ENCODE assay signal across 9 cellular contexts in genomic region chr17:7045492-7046126, GRCh38. TPM values are rescaled to one million over a fixed set of nuclear protein-coding genes. Genes with fewer than 3 reads are reported as not detected.
DNase-seq lines count a peak whose midpoint lies in the region; ATAC-seq and TF ChIP-seq lines count a peak whose summit lies in the region.
"Had no signal": no experiment of that assay in that cellular context is flagged by ENCODE, and none has a peak within 500 bp of the region (broad histone marks: within the 10 kb centered on the region; RNA-seq: fewer than 3 reads in every experiment).

No MANE protein-coding gene starts in this region.

- WGBS in GM23248 (ENCODE audit: low coverage in 1 of 2, low lambda C conversion rate in 2 of 2, missing lambda C conversion rate in 2 of 2), 2 experiments, result 28 to 37% methylated on average over 5 of the region's 5 CpGs

- CTCF ChIA-PET in BJ (lab: Yijun Ruan, JAX), result interaction anchor here (0.6 to 5.0 kb wide), 40 partner anchors 9 to 664 kb away, joined by 3 to 55 read pairs (median 5); partner anchors contain the start of genes ACADVL, CLEC10A, DLG4 and RNASEK

- H3K9ac ChIP-seq in GM23248, result no peak overlapping the region

- H3K36me3 ChIP-seq in BJ (ENCODE audit: control insufficient read depth, insufficient read depth, low read length) (no peaks in the 10 kb centered on the region), GM23248 (ENCODE audit: low read depth) (no peaks in the 10 kb centered on the region), osteoblast (ENCODE audit: insufficient read depth, low read length) (no peaks in the 10 kb centered on the region)

- in situ Hi-C loops in GM23248 (cut with MboI), result no loop called here

- H3K4me2 ChIP-seq in GM23248 (ENCODE audit: unreplicated experiment) (peak overlapping the region; percentile 56), osteoblast (ENCODE audit: insufficient read depth, low read length) (peak overlapping the region; percentile 3)

- no peaks in the 10 kb centered on the region for H3K9me2 ChIP-seq in GM23248 (ENCODE audit: insufficient read depth)

- H3K4me3 Mint-ChIP-seq in activated T-helper 2 cell treated with anti-CD3 and anti-CD28 coated beads, Interferon-gamma antibody, Interleukin-2, Interleukin-4, amounts not matched to agents 10 μg/mL and 5 μg/mL and 100 μg/mL, durations not matched to agents 14 hours and 24 hours and 36 hours (ENCODE audit: low read depth), result peak overlapping the region; percentile 75

- TF ChIP-seq CTCF in BJ (IDR thresholded peaks at IDR 0.05; ENCODE audit: insufficient read depth, low read depth, low read length), result peak; percentile 68
- peak; percentile 76 for TF ChIP-seq CTCF in fibroblast of the aortic adventitia (IDR thresholded peaks at IDR 0.05; ENCODE audit: insufficient read depth, low read length)
- TF ChIP-seq CTCF in osteoblast (IDR thresholded peaks at IDR 0.05; ENCODE audit: extremely low read depth, low read depth, low read length), result peak; percentile 89

- H3K79me2 ChIP-seq in GM23248 (ENCODE audit: insufficient read depth) (no peaks in the 10 kb centered on the region), osteoblast (ENCODE audit: insufficient read depth, low read length) (no peaks in the 10 kb centered on the region)

- H3K9me3 ChIP-seq in GM23248 (ENCODE audit: low read depth) (no peaks in the 10 kb centered on the region), osteoblast (ENCODE audit: low read depth, low read length) (no peaks in the 10 kb centered on the region)

- POLR2A ChIA-PET in BJ (lab: Charles Lee), result no interaction called here

- H4K20me1 ChIP-seq in GM23248 (ENCODE audit: insufficient read depth), result no peaks in the 10 kb centered on the region
- no peaks in the 10 kb centered on the region for H4K20me1 ChIP-seq in osteoblast (ENCODE audit: insufficient read depth, low read length)

- H3K27me3 Mint-ChIP-seq in activated T-helper 2 cell treated with anti-CD3 and anti-CD28 coated beads, Interferon-gamma antibody, Interleukin-2, Interleukin-4, amounts not matched to agents 10 μg/mL and 5 μg/mL and 100 μg/mL, durations not matched to agents 14 hours and 24 hours and 36 hours (ENCODE audit: low read depth), result peaks cover 12% of the 10 kb centered on the region

- H3K27ac ChIP-seq in GM23248 (no peak overlapping the region), osteoblast (ENCODE audit: low read depth, low read length) (no peak overlapping the region)

- H2AFZ ChIP-seq in GM23248 (no peak overlapping the region), osteoblast (ENCODE audit: low read length) (no peak overlapping the region)

- DNase-seq in BJ (ENCODE audit: low read depth) (peak; percentile 35), GM23248 (peak; percentile 81), NCI-H524 treated with DMSO at 0.1 percent for 48 hours (lab: John Stamatoyannopoulos, UW) (peak; percentile 4), fibroblast of the aortic adventitia (ENCODE audit: low read depth) (peak; percentile 91), osteoblast (ENCODE audit: insufficient read length, low spot score, missing footprints) (peak; percentile 93)
- DNase-seq in activated T-helper 2 cell treated with anti-CD3 and anti-CD28 coated beads, Interferon-gamma antibody, Interleukin-2, Interleukin-4, amounts not matched to agents 10 μg/mL and 5 μg/mL and 100 μg/mL, durations not matched to agents 14 hours and 24 hours and 36 hours (ENCODE audit: low spot score), result no peak

- H3K4me1 ChIP-seq in GM23248 (ENCODE audit: insufficient read depth), result peaks cover 3% of the 10 kb centered on the region
- peaks cover 11% of the 10 kb centered on the region for H3K4me1 ChIP-seq in osteoblast (ENCODE audit: insufficient read depth, low read length)

- no peak overlapping the region for H3K27ac Mint-ChIP-seq in activated T-helper 2 cell treated with anti-CD3 and anti-CD28 coated beads, Interferon-gamma antibody, Interleukin-2, Interleukin-4, amounts not matched to agents 10 μg/mL and 5 μg/mL and 100 μg/mL, durations not matched to agents 14 hours and 24 hours and 36 hours

- no peak overlapping the region for H3K4me3 ChIP-seq in BJ (ENCODE audit: low read depth, low read length)
- no peak overlapping the region for H3K4me3 ChIP-seq in GM23248
- no peak overlapping the region for H3K4me3 ChIP-seq in fibroblast of the aortic adventitia (ENCODE audit: low read depth, low read length)
- H3K4me3 ChIP-seq in osteoblast (ENCODE audit: insufficient read depth, low read length), result no peak overlapping the region

- intact Hi-C loops in activated T-helper 2 cell treated with anti-CD3 and anti-CD28 coated beads, Interferon-gamma antibody, Interleukin-2, Interleukin-4, amounts not matched to agents 10 μg/mL and 5 μg/mL and 100 μg/mL, durations not matched to agents 14 hours and 24 hours and 36 hours (cut with micrococcal nuclease), result loop anchor here (1.0 to 2.0 kb wide), 3 partner anchors 91 to 251 kb away; no protein-coding TSS in a partner anchor

- peaks cover 7% of the 10 kb centered on the region; the same call in 1 of the 2 replicates for H3F3A ChIP-seq in GM23248 (ENCODE audit: insufficient read depth)

- peaks cover 21% of the 10 kb centered on the region for H3K4me1 Mint-ChIP-seq in activated T-helper 2 cell treated with anti-CD3 and anti-CD28 coated beads, Interferon-gamma antibody, Interleukin-2, Interleukin-4, amounts not matched to agents 10 μg/mL and 5 μg/mL and 100 μg/mL, durations not matched to agents 14 hours and 24 hours and 36 hours (ENCODE audit: low read depth)

- no peaks in the 10 kb centered on the region for H3K36me3 Mint-ChIP-seq in activated T-helper 2 cell treated with anti-CD3 and anti-CD28 coated beads, Interferon-gamma antibody, Interleukin-2, Interleukin-4, amounts not matched to agents 10 μg/mL and 5 μg/mL and 100 μg/mL, durations not matched to agents 14 hours and 24 hours and 36 hours (ENCODE audit: low read depth)

- H3K27me3 ChIP-seq in BJ (ENCODE audit: control insufficient read depth, insufficient read depth, low read length) (peaks cover 16% of the 10 kb centered on the region), GM23248 (replicated peaks; ENCODE audit: insufficient read depth) (peaks cover 15% of the 10 kb centered on the region), osteoblast (ENCODE audit: insufficient read depth, low read length) (peaks cover 43% of the 10 kb centered on the region)

- no peaks in the 10 kb centered on the region for H3K9me3 Mint-ChIP-seq in activated T-helper 2 cell treated with anti-CD3 and anti-CD28 coated beads, Interferon-gamma antibody, Interleukin-2, Interleukin-4, amounts not matched to agents 10 μg/mL and 5 μg/mL and 100 μg/mL, durations not matched to agents 14 hours and 24 hours and 36 hours

- ATAC-seq in HG02840 (IDR thresholded peaks at IDR 0.05; ENCODE audit: low FRiP score, unreplicated experiment) (no peak), GM18907 (IDR thresholded peaks at IDR 0.05; ENCODE audit: unreplicated experiment) (no peak)

RNA-seq across cellular contexts. Expression of gene SLC16A11, which starts 1.7 kb away (rescaled TPM):
- not detected in 2 replicates for polyA plus RNA-seq in BJ (2011; rRNA removed)
- not detected in 2 replicates for polyA minus RNA-seq in BJ (2011; rRNA and poly(A)+ RNA removed)
- not detected in 2 replicates for total RNA-seq in GM23248 (2014; rRNA removed; shearing (Covaris generic))
- polyA plus RNA-seq in GM23248 (2016; fragmentation: Nextera tagmentation; extraction: Ambion mirVana), result 0.30 TPM in 1 of 2 replicates, not detected in the other
- total RNA-seq in activated T-helper 2 cell treated with anti-CD3 and anti-CD28 coated beads, Interferon-gamma antibody, Interleukin-2, Interleukin-4, amounts not matched to agents 10 μg/mL and 5 μg/mL and 100 μg/mL, durations not matched to agents 14 hours and 24 hours and 36 hours, result 0.37 and 0.46 TPM in 2 replicates
- 0.27 and 2.4 TPM in 2 replicates for total RNA-seq in fibroblast of the aortic adventitia (ENCODE audit: low replicate concordance)
- 0.29 and 0.36 TPM in 2 replicates for total RNA-seq in osteoblast

RNA-seq across cellular contexts. Expression of gene SLC16A13, which starts 9.8 kb away (rescaled TPM):
- polyA plus RNA-seq in BJ (2011; rRNA removed), result 1.4 and 2.8 TPM in 2 replicates
- 0.93 and 1.4 TPM in 2 replicates for polyA minus RNA-seq in BJ (2011; rRNA and poly(A)+ RNA removed)
- total RNA-seq in GM23248 (2014; rRNA removed; shearing (Covaris generic)), result 0.25 TPM in 1 of 2 replicates, not detected in the other
- polyA plus RNA-seq in GM23248 (2016; fragmentation: Nextera tagmentation; extraction: Ambion mirVana), result 0.87 and 1.1 TPM in 2 replicates
- 15.8 and 17.4 TPM in 2 replicates for total RNA-seq in activated T-helper 2 cell treated with anti-CD3 and anti-CD28 coated beads, Interferon-gamma antibody, Interleukin-2, Interleukin-4, amounts not matched to agents 10 μg/mL and 5 μg/mL and 100 μg/mL, durations not matched to agents 14 hours and 24 hours and 36 hours
- total RNA-seq in fibroblast of the aortic adventitia (ENCODE audit: low replicate concordance), result 0.72 and 3.1 TPM in 2 replicates
- total RNA-seq in osteoblast, result 1.2 and 1.4 TPM in 2 replicates

RNA-seq across cellular contexts. Expression of gene BCL6B, which starts 22.8 kb away (rescaled TPM):
- polyA plus RNA-seq in BJ (2011; rRNA removed), result not detected in 2 replicates
- not detected in 2 replicates for polyA minus RNA-seq in BJ (2011; rRNA and poly(A)+ RNA removed)
- total RNA-seq in GM23248 (2014; rRNA removed; shearing (Covaris generic)), result not detected in 2 replicates
- not detected in 2 replicates for polyA plus RNA-seq in GM23248 (2016; fragmentation: Nextera tagmentation; extraction: Ambion mirVana)
- total RNA-seq in activated T-helper 2 cell treated with anti-CD3 and anti-CD28 coated beads, Interferon-gamma antibody, Interleukin-2, Interleukin-4, amounts not matched to agents 10 μg/mL and 5 μg/mL and 100 μg/mL, durations not matched to agents 14 hours and 24 hours and 36 hours, result 0.80 and 1.0 TPM in 2 replicates
- total RNA-seq in fibroblast of the aortic adventitia (ENCODE audit: low replicate concordance), result 0.41 and 0.45 TPM in 2 replicates
- not detected in 2 replicates for total RNA-seq in osteoblast

RNA-seq across cellular contexts. Expression of gene RNASEK, which starts 33.2 kb away (rescaled TPM):
- polyA plus RNA-seq in BJ (2011; rRNA removed) (362 and 399 TPM in 2 replicates), GM23248 (2016; fragmentation: Nextera tagmentation; extraction: Ambion mirVana) (623 and 652 TPM in 2 replicates)
- polyA minus RNA-seq in BJ (2011; rRNA and poly(A)+ RNA removed), result 75.4 and 87.6 TPM in 2 replicates
- 130 and 211 TPM in 2 replicates for total RNA-seq in GM23248 (2014; rRNA removed; shearing (Covaris generic))
- 150 and 154 TPM in 2 replicates for total RNA-seq in activated T-helper 2 cell treated with anti-CD3 and anti-CD28 coated beads, Interferon-gamma antibody, Interleukin-2, Interleukin-4, amounts not matched to agents 10 μg/mL and 5 μg/mL and 100 μg/mL, durations not matched to agents 14 hours and 24 hours and 36 hours
- total RNA-seq in fibroblast of the aortic adventitia (ENCODE audit: low replicate concordance) (9.3 and 90.7 TPM in 2 replicates), osteoblast (37.3 and 38.9 TPM in 2 replicates)

RNA-seq across cellular contexts. Expression of gene CLEC10A, which starts 34.4 kb away (rescaled TPM):
- polyA plus RNA-seq in BJ (2011; rRNA removed) (not detected in 2 replicates), GM23248 (2016; fragmentation: Nextera tagmentation; extraction: Ambion mirVana) (not detected in 2 replicates)
- not detected in 2 replicates for polyA minus RNA-seq in BJ (2011; rRNA and poly(A)+ RNA removed)
- total RNA-seq in GM23248 (2014; rRNA removed; shearing (Covaris generic)), result not detected in 2 replicates
- not detected in 2 replicates for total RNA-seq in activated T-helper 2 cell treated with anti-CD3 and anti-CD28 coated beads, Interferon-gamma antibody, Interleukin-2, Interleukin-4, amounts not matched to agents 10 μg/mL and 5 μg/mL and 100 μg/mL, durations not matched to agents 14 hours and 24 hours and 36 hours
- total RNA-seq in fibroblast of the aortic adventitia (ENCODE audit: low replicate concordance) (not detected in 2 replicates), osteoblast (not detected in 2 replicates)
- total RNA-seq: T-helper 1 cell treated with Interleukin-12 subunit alpha and Interleukin-12 subunit beta and Interleukin-4 antibody, amounts not matched to agents 30 ng/mL and 1 ng/mL, for 36 hours had no signal
